2 cellular contexts compared by ENCODE assay signal in the genomic region with DNA sequence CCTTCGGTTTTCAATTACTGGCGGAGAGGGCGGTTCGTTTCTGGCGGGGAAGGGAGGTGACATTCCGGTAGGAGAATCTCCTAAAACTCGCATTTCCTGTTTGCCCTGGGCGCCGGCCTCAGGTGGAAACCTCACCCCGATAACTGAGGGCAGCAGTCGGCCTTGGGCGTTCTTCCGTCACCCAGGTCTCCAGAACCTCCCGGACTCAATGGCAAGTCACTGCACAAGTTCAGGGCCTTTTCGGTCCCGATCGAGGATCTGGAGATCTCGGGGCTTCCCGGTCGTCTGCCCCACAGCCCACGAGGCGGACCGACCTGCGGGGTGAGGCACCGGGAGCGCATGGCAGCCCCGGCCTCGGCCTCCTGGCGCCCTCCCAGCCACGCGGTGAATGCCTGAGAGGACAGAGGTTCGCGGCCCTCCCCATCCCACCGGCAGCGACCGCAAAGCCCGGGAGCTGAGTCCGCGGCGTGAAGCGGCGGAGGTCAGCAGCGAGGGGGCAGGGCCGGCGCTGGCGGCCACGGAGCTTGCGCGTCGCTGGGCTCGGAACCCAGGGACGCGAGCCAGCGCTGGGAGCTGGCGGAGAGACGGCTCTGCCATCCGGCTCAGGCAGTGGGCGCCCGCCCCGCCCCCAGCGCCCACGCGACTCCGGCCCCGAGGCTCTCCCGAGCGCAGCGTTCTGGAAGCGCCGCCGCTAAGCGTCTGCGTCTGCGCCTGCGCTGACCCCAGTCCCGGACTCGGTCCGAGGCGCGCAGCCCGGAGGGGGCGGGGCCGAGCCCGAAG.
TF ChIP-seq lines count a peak whose summit lies in the region.

No MANE protein-coding gene starts in this region.

TF ChIP-seq in HCT116, 20 proteins besides CTCF, POLR2A, EP300 and RAD21:
- no peak for TF ChIP-seq ATF3 (IDR thresholded peaks at IDR 0.05)
- peak; percentile 80 for TF ChIP-seq POLR2AphosphoS5 (IDR thresholded peaks at IDR 0.05; ENCODE audit: low read depth, low read length)
- TF ChIP-seq SP1 (IDR thresholded peaks at IDR 0.05; ENCODE audit: low read depth) = no peak
- TF ChIP-seq TCF7L2 (IDR thresholded peaks at IDR 0.05; ENCODE audit: borderline replicate concordance, extremely low read depth, insufficient read depth, insufficient read length) = no peak
- TF ChIP-seq SIN3A (IDR thresholded peaks at IDR 0.05; ENCODE audit: low read depth) = peak; percentile 84
- no peak for TF ChIP-seq REST (IDR thresholded peaks at IDR 0.05; ENCODE audit: low read depth)
- peak; percentile 94 for TF ChIP-seq EGR1 (IDR thresholded peaks at IDR 0.05; ENCODE audit: low read depth)
- peak; percentile 88; the same call in 1 of the 2 replicates for TF ChIP-seq ZFX (IDR thresholded peaks at IDR 0.05)
- TF ChIP-seq YY1 (IDR thresholded peaks at IDR 0.05; ENCODE audit: extremely low read depth, insufficient replicate concordance, low read depth, low read length) = no peak
- TF ChIP-seq MAX (IDR thresholded peaks at IDR 0.05) = peak; percentile 73

TF ChIP-seq in SK-N-SH, 30 proteins besides CTCF, POLR2A, EP300 and RAD21:
- TF ChIP-seq TAF1 (IDR thresholded peaks at IDR 0.05; ENCODE audit: borderline replicate concordance, low read depth, low read length) = no peak; the same call in 1 of the 2 replicates
- TF ChIP-seq CHD2 (IDR thresholded peaks at IDR 0.05; ENCODE audit: low read length, partially characterized antibody) = peak; percentile 82
- TF ChIP-seq POLR2AphosphoS5 (IDR thresholded peaks at IDR 0.05; ENCODE audit: low read depth, low read length) = no peak
- TF ChIP-seq GABPA (IDR thresholded peaks at IDR 0.05; ENCODE audit: low read depth) = no peak
- no peak for TF ChIP-seq USF1 (IDR thresholded peaks at IDR 0.05; ENCODE audit: borderline replicate concordance, low read depth)
- TF ChIP-seq REST (IDR thresholded peaks at IDR 0.05; ENCODE audit: low read depth, low read length) = peak; percentile 1; the same call in 1 of the 2 replicates
- no peak for TF ChIP-seq RFX5 (IDR thresholded peaks at IDR 0.05; ENCODE audit: low read length)
- TF ChIP-seq USF2 (IDR thresholded peaks at IDR 0.05; ENCODE audit: borderline replicate concordance, low read depth, low read length) = no peak
- TF ChIP-seq SMC3 (IDR thresholded peaks at IDR 0.05; ENCODE audit: low read depth, low read length) = no peak
- no peak for TF ChIP-seq JUND (IDR thresholded peaks at IDR 0.05)
- TF ChIP-seq FOSL2 (IDR thresholded peaks at IDR 0.05; ENCODE audit: borderline replicate concordance, low read depth) = no peak
- TF ChIP-seq FOXJ3 (CRISPR knock-in tag; IDR thresholded peaks at IDR 0.05) = no peak
- TF ChIP-seq IRF3 (IDR thresholded peaks at IDR 0.05; ENCODE audit: low read depth, low read length) = no peak
- TF ChIP-seq ELF1 (IDR thresholded peaks at IDR 0.05) = no peak
- peak; percentile 75 for TF ChIP-seq MXI1 (IDR thresholded peaks at IDR 0.05; ENCODE audit: low read depth, low read length)
- TF ChIP-seq NRF1 (IDR thresholded peaks at IDR 0.05; ENCODE audit: low read depth, low read length) = peak; percentile 92; the same call in 1 of the 2 replicates
- TF ChIP-seq MAX (IDR thresholded peaks at IDR 0.05; ENCODE audit: low read depth) = peak; percentile 76
- no peak for TF ChIP-seq RXRA (IDR thresholded peaks at IDR 0.05; ENCODE audit: borderline replicate concordance, low read depth)
- no peak for TF ChIP-seq TEAD4 (IDR thresholded peaks at IDR 0.05; ENCODE audit: borderline replicate concordance, insufficient read depth)
- TF ChIP-seq, protein P1, sequence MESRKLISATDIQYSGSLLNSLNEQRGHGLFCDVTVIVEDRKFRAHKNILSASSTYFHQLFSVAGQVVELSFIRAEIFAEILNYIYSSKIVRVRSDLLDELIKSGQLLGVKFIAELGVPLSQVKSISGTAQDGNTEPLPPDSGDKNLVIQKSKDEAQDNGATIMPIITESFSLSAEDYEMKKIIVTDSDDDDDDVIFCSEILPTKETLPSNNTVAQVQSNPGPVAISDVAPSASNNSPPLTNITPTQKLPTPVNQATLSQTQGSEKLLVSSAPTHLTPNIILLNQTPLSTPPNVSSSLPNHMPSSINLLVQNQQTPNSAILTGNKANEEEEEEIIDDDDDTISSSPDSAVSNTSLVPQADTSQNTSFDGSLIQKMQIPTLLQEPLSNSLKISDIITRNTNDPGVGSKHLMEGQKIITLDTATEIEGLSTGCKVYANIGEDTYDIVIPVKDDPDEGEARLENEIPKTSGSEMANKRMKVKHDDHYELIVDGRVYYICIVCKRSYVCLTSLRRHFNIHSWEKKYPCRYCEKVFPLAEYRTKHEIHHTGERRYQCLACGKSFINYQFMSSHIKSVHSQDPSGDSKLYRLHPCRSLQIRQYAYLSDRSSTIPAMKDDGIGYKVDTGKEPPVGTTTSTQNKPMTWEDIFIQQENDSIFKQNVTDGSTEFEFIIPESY (IDR thresholded peaks at IDR 0.05; ENCODE audit: borderline replicate concordance, low read depth) = no peak
